Comparison of ENCODE assay signal across 15 cellular contexts in the genomic region with DNA sequence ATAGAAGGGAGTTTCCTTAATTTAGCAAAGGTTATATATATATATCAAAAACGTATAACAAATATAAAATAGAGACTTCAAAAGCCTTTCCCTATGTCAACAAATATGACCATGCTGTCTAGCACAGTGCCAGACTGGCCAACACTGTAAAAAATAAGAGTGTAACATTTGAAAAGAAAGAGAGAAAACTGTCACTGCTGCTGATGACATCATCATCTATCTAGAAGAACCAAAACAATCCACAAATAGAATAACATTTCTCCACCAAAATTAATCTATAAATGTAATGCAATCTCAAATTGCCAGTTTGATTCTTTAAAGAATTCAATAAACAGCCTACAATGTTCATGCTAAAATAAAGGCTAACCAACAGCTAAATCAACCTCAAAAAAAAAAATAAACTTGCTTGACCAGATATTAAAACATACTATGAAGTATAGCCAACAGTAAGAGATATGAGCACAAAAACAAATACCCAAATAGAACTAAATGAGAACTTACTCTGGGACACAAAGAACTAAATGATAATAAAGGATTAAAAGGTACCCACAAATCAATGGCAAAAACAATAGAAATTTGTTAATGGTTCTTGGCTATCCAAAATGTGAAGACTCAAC. TPM values are rescaled to one million over a fixed set of nuclear protein-coding genes. Genes with fewer than 3 reads are reported as not detected.
A peak's percentile ranks its signal among the peaks of the same experiment; 100 is the strongest.
DNase-seq lines count a peak whose midpoint lies in the region; ATAC-seq and TF ChIP-seq lines count a peak whose summit lies in the region.
"Had no signal": no experiment of that assay in that cellular context is flagged by ENCODE, and none has a peak within 500 bp of the region (broad histone marks: within the 10 kb centered on the region; RNA-seq: fewer than 3 reads in every experiment).

No MANE protein-coding gene starts in this region.

- H3K27ac ChIP-seq in endodermal cell (ENCODE audit: low read depth, low read length): no peak overlapping the region
- H3K27ac ChIP-seq in prostate gland: peak overlapping the region; percentile 41 to 42

- in situ Hi-C loops in Caki2 (cut with HindIII; ENCODE audit: low pct_unique_long_range_greater_than_20kb, low sequenced_read_pairs): no loop called here

- H3K4me3 Mint-ChIP-seq in endodermal cell: no peak overlapping the region

- no peaks in the 10 kb centered on the region for H3K27me3 ChIP-seq in MG63
- H3K27me3 ChIP-seq in endodermal cell (ENCODE audit: control insufficient read depth, insufficient read depth, low read length, poor library complexity, severe bottlenecking): no peaks in the 10 kb centered on the region
- no peaks in the 10 kb centered on the region for H3K27me3 ChIP-seq in prostate gland (replicated peaks; ENCODE audit: insufficient read depth)
- H3K27me3 ChIP-seq: testis had no signal

- peaks cover 20% of the 10 kb centered on the region for H3K9me3 Mint-ChIP-seq in endodermal cell

- ATAC-seq in HG02885 (IDR thresholded peaks at IDR 0.05; ENCODE audit: poor library complexity, unreplicated experiment): no peak

- WGBS in endodermal cell (ENCODE audit: insufficient coverage in 1 of 2, insufficient read length in 1 of 2), 2 experiments: no CpG with 5 or more reads among the region's 1 CpG
- WGBS in prostate gland: 13% methylated on average over 1 of the region's 1 CpG

- no peaks in the 10 kb centered on the region for H3K27me3 Mint-ChIP-seq in endodermal cell (ENCODE audit: insufficient read depth)
- H3K27me3 Mint-ChIP-seq: progenitor cell of endocrine pancreas had no signal

- intact Hi-C loops in prostate gland (cut with DNase I): no loop called here

- H3K4me3 ChIP-seq in MG63: peak overlapping the region; percentile 7
- H3K4me3 ChIP-seq in endodermal cell (ENCODE audit: low read length): peak overlapping the region; percentile 8
- no peak overlapping the region for H3K4me3 ChIP-seq in prostate gland
- H3K4me3 ChIP-seq: testis had no signal

- DNase-seq in Caki2 (ENCODE audit: low read depth) (peak; percentile 27), MG63 (no peak), endodermal cell (no peak), prostate gland (ENCODE audit: low spot score) (no peak), NCI-H1105 (lab: John Stamatoyannopoulos, UW) (no peak), SIG-M5 (lab: John Stamatoyannopoulos, UW) (no peak), cerebellum (ENCODE audit: low spot score) (no peak)
- DNase-seq: activated naive CD4-positive, alpha-beta T cell treated with anti-CD3 and anti-CD28 coated beads, Interleukin-2, amount 50 U/mL, for 16 hours; central memory CD4-positive, alpha-beta T cell; NCI-H82; stimulated activated CD4-positive, alpha-beta T cell treated with anti-CD3 and anti-CD28 coated beads, Interleukin-1b, Interleukin-23, amount 100 ng/mL, for 48 hours; testis had no signal

- H3K4me1 ChIP-seq in endodermal cell (ENCODE audit: control insufficient read depth, insufficient read depth, low read length): peaks cover under 1% of the 10 kb centered on the region
- H3K4me1 ChIP-seq in prostate gland (replicated peaks): no peaks in the 10 kb centered on the region

- H3K36me3 ChIP-seq in MG63: peaks cover 12% of the 10 kb centered on the region
- H3K36me3 ChIP-seq in endodermal cell (ENCODE audit: control insufficient read depth, insufficient read depth, low read length): peaks cover 35% of the 10 kb centered on the region
- no peaks in the 10 kb centered on the region for H3K36me3 ChIP-seq in prostate gland

- no peak for TF ChIP-seq POLR2A in prostate gland (IDR thresholded peaks at IDR 0.05)

- no peak for TF ChIP-seq CTCF in endodermal cell (conservative IDR thresholded peaks at IDR 0.05)
- TF ChIP-seq CTCF in prostate gland (IDR thresholded peaks at IDR 0.05): no peak

- peaks cover 39% of the 10 kb centered on the region for H3K36me3 Mint-ChIP-seq in endodermal cell (ENCODE audit: low read depth)

- peaks cover 6% of the 10 kb centered on the region for H3K9me3 ChIP-seq in MG63
- peaks cover 26% of the 10 kb centered on the region for H3K9me3 ChIP-seq in endodermal cell (ENCODE audit: control insufficient read depth, low read length)
- no peaks in the 10 kb centered on the region for H3K9me3 ChIP-seq in prostate gland
- H3K9me3 ChIP-seq: testis had no signal

- H3K4me1 Mint-ChIP-seq in endodermal cell: peaks cover 29% of the 10 kb centered on the region

- no peak overlapping the region for H3K9ac ChIP-seq in endodermal cell (ENCODE audit: extremely low read depth, low read length, poor library complexity, severe bottlenecking)

- H3K27ac Mint-ChIP-seq in endodermal cell: peak overlapping the region; percentile 58

RNA-seq across cellular contexts. Expression of a gene that starts 50.2 kb away (rescaled TPM):
- total RNA-seq in Caki2 (2014; rRNA removed; shearing (Covaris generic); ENCODE audit: low replicate concordance): 69.6 and 87.9 TPM in 2 replicates
- total RNA-seq in MG63 (2014; rRNA removed; shearing (Covaris generic); ENCODE audit: low replicate concordance): 121 and 171 TPM in 2 replicates
- total RNA-seq in endodermal cell (100 to 1,000 TPM; 263 to 267 TPM), prostate gland (10 to 100 TPM; 36.4 to 93.6 TPM), cerebellum (78.0 TPM)
- 152 TPM for polyA plus RNA-seq in endodermal cell (2013, experiment 1 of 2)
- 153 TPM for polyA plus RNA-seq in endodermal cell (2013, experiment 2 of 2)
- total RNA-seq: T-helper 2 cell treated with Interferon-gamma antibody and Interleukin-4, amounts not matched to agents 100 ng/mL and 5 ng/mL, for 36 hours had no signal

Comparison
In these comparisons a context has a peak if more than half of its experiments do, and no peak if none do; other contexts are left out.
1. H3K4me3 ChIP-seq: peak in MG63 (single experiment) and endodermal cell (single experiment); none in prostate gland (0 of 2).